ENCODE assay signal across 24 cellular contexts in genomic region chr16:19823322-19823721, GRCh38.
DNase-seq lines count a peak whose midpoint lies in the region; ATAC-seq, FAIRE-seq and TF ChIP-seq lines count a peak whose summit lies in the region.
"Had no signal": no experiment of that assay in that cellular context is flagged by ENCODE, and none has a peak within 500 bp of the region (broad histone marks: within the 10 kb centered on the region; RNA-seq: fewer than 3 reads in every experiment).

No MANE protein-coding gene starts in this region.

- peak overlapping the region; percentile 52; the same call in 1 of the 3 replicates for H2BK15ac ChIP-seq in IMR-90 (ENCODE audit: low read depth, low read length)
- H2BK15ac ChIP-seq in H1 (ENCODE audit: low read length): peak overlapping the region; percentile 81; the same call in 1 of the 2 replicates
- no peak overlapping the region for H2BK15ac ChIP-seq in mesenchymal stem cell (ENCODE audit: low read depth, poor library complexity, severe bottlenecking)

- H3K4me2 ChIP-seq in IMR-90 (ENCODE audit: low read depth, low read length) (no peak overlapping the region), H1 (ENCODE audit: insufficient read depth in 1 of 2, low read depth in 2 of 2, low read length in 2 of 2) (no peak overlapping the region), mesenchymal stem cell (ENCODE audit: low read length, poor library complexity, severe bottlenecking) (no peak overlapping the region)

- H3K56ac ChIP-seq in IMR-90 (ENCODE audit: extremely low read depth, insufficient read depth, low read length) (no peak overlapping the region), H1 (replicated peaks; ENCODE audit: insufficient read length, low read depth, low read length) (no peak overlapping the region)

- H3K27ac Mint-ChIP-seq in naive thymus-derived CD8-positive, alpha-beta T cell: no peak overlapping the region
- H3K27ac Mint-ChIP-seq: CD4-positive, alpha-beta T cell; CD8-positive, alpha-beta T cell had no signal

- TF ChIP-seq EP300 in H1 (IDR thresholded peaks at IDR 0.05; ENCODE audit: borderline replicate concordance in 1 of 2, low read depth in 2 of 2, low read length in 2 of 2): no peak

- H3K36me3 ChIP-seq in IMR-90 (ENCODE audit: control insufficient read depth, insufficient read depth, low read length) (no peaks in the 10 kb centered on the region), H1 (ENCODE audit: control insufficient read depth in 2 of 4, insufficient read depth in 4 of 4, low read length in 3 of 4) (no peaks in the 10 kb centered on the region), mesenchymal stem cell (ENCODE audit: control insufficient read depth in 1 of 2, insufficient read depth in 2 of 2, low read depth in 1 of 2, low read length in 2 of 2) (peaks cover 0 to 9% of the 10 kb centered on the region in 2 experiments), aorta (ENCODE audit: control insufficient read depth in 1 of 2, insufficient read depth in 2 of 2, low read length in 1 of 2) (no peaks in the 10 kb centered on the region), pancreas (no peaks in the 10 kb centered on the region)
- H3K36me3 ChIP-seq: BE2C; BLaER1 treated with 17β-estradiol and CSF1 and Interleukin-3, amounts not matched to agents 10 nM and 100 nM had no signal

- H3K4ac ChIP-seq in IMR-90 (ENCODE audit: low read depth, low read length): peak overlapping the region; percentile 78
- no peak overlapping the region for H3K4ac ChIP-seq in H1 (replicated peaks; ENCODE audit: insufficient read length, low read depth, low read length)
- no peak overlapping the region for H3K4ac ChIP-seq in mesenchymal stem cell (ENCODE audit: low read depth in 1 of 2, low read length in 2 of 2)

- no peak overlapping the region for H2AFZ ChIP-seq in IMR-90 (replicated peaks; ENCODE audit: low read length, poor library complexity)
- no peak overlapping the region for H2AFZ ChIP-seq in H1 (ENCODE audit: low read length)
- H2AFZ ChIP-seq in mesenchymal stem cell (ENCODE audit: low read depth, low read length): no peak overlapping the region

- dilution Hi-C loops in IMR-90 (cut with HindIII; ENCODE audit: low sequenced_read_pairs, unreplicated experiment): no loop called here

- H3K27me3 ChIP-seq in IMR-90 (ENCODE audit: control insufficient read depth, insufficient read depth, low read length): no peaks in the 10 kb centered on the region
- no peaks in the 10 kb centered on the region for H3K27me3 ChIP-seq in H1 (replicated peaks in 1 of 4; ENCODE audit: control insufficient read depth in 3 of 4, extremely low read depth in 1 of 4, insufficient read depth in 3 of 4, low read length in 3 of 4)
- no peaks in the 10 kb centered on the region for H3K27me3 ChIP-seq in mesenchymal stem cell (ENCODE audit: control insufficient read depth in 1 of 2, insufficient read depth in 1 of 2, low read length in 2 of 2)
- no peaks in the 10 kb centered on the region for H3K27me3 ChIP-seq in aorta (ENCODE audit: control insufficient read depth in 1 of 2, insufficient read depth in 2 of 2, low read length in 1 of 2)
- H3K27me3 ChIP-seq in pancreas: no peaks in the 10 kb centered on the region
- H3K27me3 ChIP-seq: BE2C; BLaER1 treated with 17β-estradiol and CSF1 and Interleukin-3, amounts not matched to agents 10 nM and 100 nM had no signal

- H3K9me1 ChIP-seq in IMR-90 (ENCODE audit: insufficient read depth, low read length): no peaks in the 10 kb centered on the region; the same call in 1 of the 2 replicates

- FAIRE-seq in H1 (lab: Jason Lieb, UNC) (no peak), pancreas (lab: Jason Lieb, UNC) (no peak)
- FAIRE-seq: A204.1, D721Med, G401.6, GM12891, GM19239 had no signal

- TF ChIP-seq POLR2A in IMR-90 (IDR thresholded peaks at IDR 0.05; ENCODE audit: low read depth, low read length) (no peak), H1 (IDR thresholded peaks at IDR 0.05; ENCODE audit: control extremely low read depth in 1 of 2, low read depth in 2 of 2, low read length in 2 of 2) (no peak)

- H3K23me2 ChIP-seq in H1 (ENCODE audit: low read depth, low read length): no peaks in the 10 kb centered on the region

- H3K23ac ChIP-seq in IMR-90 (ENCODE audit: low read depth, low read length): peak overlapping the region; percentile 44; the same call in 1 of the 2 replicates
- no peak overlapping the region for H3K23ac ChIP-seq in H1 (ENCODE audit: insufficient read length)
- H3K23ac ChIP-seq in mesenchymal stem cell (ENCODE audit: low read length in 2 of 2): no peak overlapping the region

- POLR2A ChIA-PET in IMR-90 (lab: Charles Lee; ENCODE audit: unreplicated experiment) (no interaction called here), H1 (lab: Charles Lee; ENCODE audit: partially characterized antibody) (no interaction called here)
- POLR2A ChIA-PET in naive thymus-derived CD8-positive, alpha-beta T cell (lab: Charles Lee): no interaction called here

- H3K79me1 ChIP-seq in IMR-90 (ENCODE audit: low read depth in 1 of 2, low read length in 2 of 2) (no peaks in the 10 kb centered on the region), H1 (ENCODE audit: low read depth, low read length) (no peaks in the 10 kb centered on the region), mesenchymal stem cell (replicated peaks; ENCODE audit: low read length, poor library complexity, severe bottlenecking) (no peaks in the 10 kb centered on the region)

- H3K9ac ChIP-seq in IMR-90 (ENCODE audit: low read depth, low read length) (no peak overlapping the region), H1 (replicated peaks in 1 of 4; ENCODE audit: extremely low read depth in 1 of 4, low read depth in 3 of 4, low read length in 3 of 4) (no peak overlapping the region), mesenchymal stem cell (ENCODE audit: low read length) (no peak overlapping the region)
- H3K9ac ChIP-seq: BLaER1 treated with 17β-estradiol and CSF1 and Interleukin-3, amounts not matched to agents 10 nM and 100 nM had no signal

- H2AK9ac ChIP-seq in IMR-90 (replicated peaks; ENCODE audit: low read depth, low read length, poor library complexity): peak overlapping the region; percentile 50

- H4K91ac ChIP-seq in IMR-90 (ENCODE audit: insufficient read depth, low read depth, low read length) (peak overlapping the region; percentile 68), H1 (replicated peaks; ENCODE audit: insufficient read length, low read length) (no peak overlapping the region), mesenchymal stem cell (ENCODE audit: low read length) (peak overlapping the region; percentile 27)

- TF ChIP-seq CTCF in IMR-90 (conservative IDR thresholded peaks at IDR 0.05; ENCODE audit: low read depth, low read length) (no peak), H1 (IDR thresholded peaks at IDR 0.05; ENCODE audit: control extremely low read depth in 1 of 3, insufficient read depth in 1 of 3, low read depth in 1 of 3, low read length in 3 of 3) (no peak), pancreas (IDR thresholded peaks at IDR 0.05) (no peak)

- no peaks in the 10 kb centered on the region for H3K79me2 ChIP-seq in H1 (ENCODE audit: control insufficient read depth in 1 of 2, insufficient read depth in 2 of 2, low read length in 2 of 2)

- peak overlapping the region; percentile 79 for H4K5ac ChIP-seq in IMR-90 (ENCODE audit: low read depth, low read length)
- H4K5ac ChIP-seq in H1 (ENCODE audit: insufficient read length, low read depth, low read length): no peak overlapping the region

- H3K36me3 Mint-ChIP-seq in naive thymus-derived CD8-positive, alpha-beta T cell: no peaks in the 10 kb centered on the region
- H3K36me3 Mint-ChIP-seq: CD8-positive, alpha-beta T cell had no signal

- no peak for ATAC-seq in IMR-90 (ENCODE audit: low read depth)
- peak; percentile 15 for ATAC-seq in aorta (ENCODE audit: low FRiP score)
- ATAC-seq in naive thymus-derived CD8-positive, alpha-beta T cell: no peak
- no peak for ATAC-seq in pancreas
- ATAC-seq: CD8-positive, alpha-beta T cell had no signal

- no peak overlapping the region for H2BK5ac ChIP-seq in IMR-90 (ENCODE audit: low read depth, low read length, poor library complexity, severe bottlenecking)
- no peak overlapping the region for H2BK5ac ChIP-seq in H1 (ENCODE audit: low read depth, low read length)
- no peak overlapping the region for H2BK5ac ChIP-seq in mesenchymal stem cell (ENCODE audit: low read depth, low read length, poor library complexity, severe bottlenecking)

- CTCF ChIA-PET in IMR-90 (lab: Yijun Ruan, JAX): no interaction called here
- CTCF ChIA-PET in H1 (lab: Charles Lee; ENCODE audit: partially characterized antibody): no interaction called here

- H3K27ac ChIP-seq in IMR-90 (ENCODE audit: insufficient read depth, low read length) (no peak overlapping the region), H1 (ENCODE audit: low read depth, low read length) (no peak overlapping the region), mesenchymal stem cell (ENCODE audit: low read length, poor library complexity, severe bottlenecking) (no peak overlapping the region), aorta (ENCODE audit: low read depth in 1 of 2, low read length in 2 of 2) (no peak overlapping the region), pancreas (no peak overlapping the region)
- H3K27ac ChIP-seq: BLaER1 treated with 17β-estradiol and CSF1 and Interleukin-3, amounts not matched to agents 10 nM and 100 nM; C4-2B had no signal

- H2BK20ac ChIP-seq in IMR-90 (ENCODE audit: low read depth, low read length) (peak overlapping the region; percentile 74), H1 (ENCODE audit: low read length) (no peak overlapping the region)

- TF ChIP-seq RAD21 in IMR-90 (IDR thresholded peaks at IDR 0.05; ENCODE audit: low read length) (no peak), H1 (IDR thresholded peaks at IDR 0.05 in 1 of 2, conservative IDR thresholded peaks at IDR 0.05 in 1 of 2; ENCODE audit: low read depth in 2 of 2, low read length in 2 of 2) (no peak)

- H3K4me3 ChIP-seq in IMR-90 (ENCODE audit: insufficient read depth, low read depth, low read length) (no peak overlapping the region), H1 (ENCODE audit: extremely low read depth in 1 of 4, insufficient read depth in 2 of 4, low read depth in 3 of 4, low read length in 4 of 4) (no peak overlapping the region), mesenchymal stem cell (ENCODE audit: insufficient read depth in 1 of 2, low read depth in 1 of 2, low read length in 2 of 2) (no peak overlapping the region), aorta (ENCODE audit: low read length in 2 of 2) (no peak overlapping the region), pancreas (no peak overlapping the region)
- H3K4me3 ChIP-seq: BLaER1 treated with 17β-estradiol and CSF1 and Interleukin-3, amounts not matched to agents 10 nM and 100 nM had no signal

- DNase-seq in IMR-90 (no peak), H1 (ENCODE audit: low read depth in 1 of 2, low spot score in 2 of 2) (no peak), mesenchymal stem cell (no peak), aorta (no peak), NCI-H69 (lab: John Stamatoyannopoulos, UW) (no peak), pancreas (no peak)
- no peak for DNase-seq in stimulated activated CD4-positive, alpha-beta T cell treated with anti-CD3 and anti-CD28 coated beads, Interleukin-1b, Interleukin-23, amount 100 ng/mL, for 48 hours
- DNase-seq in naive thymus-derived CD8-positive, alpha-beta T cell: no peak
- DNase-seq: 8988T; ACHN; BE2C; Caco-2; Calu3; CD4-positive, alpha-beta T cell; CD8-positive, alpha-beta T cell; DMS79 treated with DMSO at 0.1 percent for 48 hours; GF-D8 had no signal

- no peak overlapping the region for H3K4me3 Mint-ChIP-seq in naive thymus-derived CD8-positive, alpha-beta T cell
- H3K4me3 Mint-ChIP-seq: CD4-positive, alpha-beta T cell; CD8-positive, alpha-beta T cell had no signal

- H3K4me1 ChIP-seq in IMR-90 (ENCODE audit: control insufficient read depth, insufficient read depth, low read length) (peaks cover 8% of the 10 kb centered on the region), H1 (replicated peaks in 1 of 4; ENCODE audit: control insufficient read depth in 3 of 4, insufficient read depth in 4 of 4, low read length in 3 of 4) (no peaks in the 10 kb centered on the region), mesenchymal stem cell (ENCODE audit: control insufficient read depth, insufficient read depth, low read depth, low read length) (peaks cover 4% of the 10 kb centered on the region), aorta (ENCODE audit: control insufficient read depth in 1 of 2, insufficient read depth in 2 of 2, low read length in 2 of 2) (no peaks in the 10 kb centered on the region), pancreas (no peaks in the 10 kb centered on the region)
- H3K4me1 ChIP-seq: BE2C had no signal

- WGBS in IMR-90 (ENCODE audit: extremely low coverage in 2 of 2, insufficient read length in 1 of 2), 2 experiments: 100% methylated on average over 1 of the region's 6 CpGs; no CpG with 5 or more reads in 1 of the 2 experiments
- WGBS in H1 (ENCODE audit: extremely low coverage in 1 of 2, insufficient coverage in 1 of 2, insufficient read length in 1 of 2, insufficient replicate concordance in 2 of 2, low coverage in 1 of 2, low lambda C conversion rate in 2 of 2, missing lambda C conversion rate in 1 of 2), 2 experiments: 76% methylated on average over 6 of the region's 6 CpGs; no CpG with 5 or more reads in 1 of the 2 experiments
- 84% methylated on average over 6 of the region's 6 CpGs for WGBS in mesenchymal stem cell
- WGBS in aorta, 2 donors: 89 to 93% methylated on average over 6 of the region's 6 CpGs
- 91 to 93% methylated on average over 6 of the region's 6 CpGs for WGBS in pancreas, 2 donors

- BruUV-seq in IMR-90 (replicated peaks; lab: Mats Ljungman, UMichigan): no TSS peak

- H3K9me3 Mint-ChIP-seq in naive thymus-derived CD8-positive, alpha-beta T cell: no peaks in the 10 kb centered on the region
- H3K9me3 Mint-ChIP-seq: CD4-positive, alpha-beta T cell; CD8-positive, alpha-beta T cell had no signal

- H2BK120ac ChIP-seq in IMR-90 (ENCODE audit: low read depth, low read length) (peak overlapping the region; percentile 76), H1 (replicated peaks; ENCODE audit: low read depth, low read length) (no peak overlapping the region), mesenchymal stem cell (ENCODE audit: low read depth, low read length) (no peak overlapping the region)

- H3K27me3 Mint-ChIP-seq in naive thymus-derived CD8-positive, alpha-beta T cell: no peaks in the 10 kb centered on the region
- H3K27me3 Mint-ChIP-seq: CD4-positive, alpha-beta T cell had no signal

- peak overlapping the region; percentile 91 for H3K18ac ChIP-seq in IMR-90 (ENCODE audit: low read depth, low read length)
- H3K18ac ChIP-seq in H1 (ENCODE audit: extremely low read depth, low read length): peak overlapping the region; percentile 48; the same call in 1 of the 2 replicates
- H3K18ac ChIP-seq in mesenchymal stem cell (ENCODE audit: low read depth in 1 of 2, low read length in 2 of 2): peak overlapping the region in 1 of 2 experiments; percentile 70

- H3K14ac ChIP-seq in IMR-90 (replicated peaks; ENCODE audit: low read depth, low read length) (peak overlapping the region; percentile 73), H1 (ENCODE audit: insufficient read length) (no peak overlapping the region), mesenchymal stem cell (ENCODE audit: low read length in 2 of 2) (no peak overlapping the region)

- H3K9me3 ChIP-seq in IMR-90 (ENCODE audit: control insufficient read depth, insufficient read depth, low read length): no peaks in the 10 kb centered on the region
- H3K9me3 ChIP-seq in H1 (ENCODE audit: insufficient read depth in 2 of 2, low read depth in 1 of 2, low read length in 1 of 2): no peaks in the 10 kb centered on the region
- H3K9me3 ChIP-seq in mesenchymal stem cell (ENCODE audit: control insufficient read depth, low read length): no peaks in the 10 kb centered on the region
- H3K9me3 ChIP-seq in aorta (ENCODE audit: control insufficient read depth, low read length): no peaks in the 10 kb centered on the region
- H3K9me3 ChIP-seq in pancreas: no peaks in the 10 kb centered on the region
- H3K9me3 ChIP-seq: BE2C, Caco-2 had no signal

- intact Hi-C loops in IMR-90 (cut with micrococcal nuclease): no loop called here
- intact Hi-C loops in aorta (cut with DNase I): no loop called here
- intact Hi-C loops in pancreas (cut with DNase I): no loop called here

- H3K4me1 Mint-ChIP-seq in naive thymus-derived CD8-positive, alpha-beta T cell: no peaks in the 10 kb centered on the region

- peak overlapping the region; percentile 60 for H2AK5ac ChIP-seq in IMR-90 (ENCODE audit: low read depth, low read length)
- no peak overlapping the region for H2AK5ac ChIP-seq in H1 (ENCODE audit: low read depth, low read length)
- H2AK5ac ChIP-seq in mesenchymal stem cell (ENCODE audit: low read length, severe bottlenecking): no peak overlapping the region

- H2BK12ac ChIP-seq in H1 (ENCODE audit: low read depth, low read length): 0 out of 2 replicates have a peak overlapping the region, but pooled peaks have one; percentile 9
- H2BK12ac ChIP-seq in mesenchymal stem cell (ENCODE audit: low read length in 2 of 2): no peak overlapping the region

- H4K20me1 ChIP-seq in IMR-90 (ENCODE audit: insufficient read depth, low read length): no peaks in the 10 kb centered on the region
- no peaks in the 10 kb centered on the region for H4K20me1 ChIP-seq in H1 (replicated peaks in 1 of 2; ENCODE audit: control insufficient read depth in 1 of 2, insufficient read depth in 2 of 2, low read length in 2 of 2)
- H4K20me1 ChIP-seq: BLaER1 treated with 17β-estradiol and CSF1 and Interleukin-3, amounts not matched to agents 10 nM and 100 nM had no signal

- in situ Hi-C loops in IMR-90 (cut with MboI; ENCODE audit: low sequenced_read_pairs): no loop called here

- H4K8ac ChIP-seq in IMR-90 (ENCODE audit: low read depth in 2 of 2, low read length in 2 of 2): peak overlapping the region in 1 of 2 experiments; percentile 28; a peak in 1 of 4 replicates
- no peak overlapping the region for H4K8ac ChIP-seq in H1 (ENCODE audit: extremely low read depth, insufficient read depth, low read length)
- no peak overlapping the region for H4K8ac ChIP-seq in mesenchymal stem cell (ENCODE audit: low read length)
